ENCODE assay signal across 12 cellular contexts in genomic region chr6:149761438-149761837, GRCh38. TPM values are rescaled to one million over a fixed set of nuclear protein-coding genes. Genes with fewer than 3 reads are reported as not detected.
DNase-seq lines count a peak whose midpoint lies in the region; ATAC-seq, FAIRE-seq and TF ChIP-seq lines count a peak whose summit lies in the region.
"Had no signal": no experiment of that assay in that cellular context is flagged by ENCODE, and none has a peak within 500 bp of the region (broad histone marks: within the 10 kb centered on the region; RNA-seq: fewer than 3 reads in every experiment).

No MANE protein-coding gene starts in this region.

- H3K9ac ChIP-seq in HepG2 (ENCODE audit: insufficient read depth, low read depth, low read length): no peak overlapping the region
- H3K9ac ChIP-seq: neural progenitor cell had no signal

- in situ Hi-C loops in HepG2 (cut with HindIII; ENCODE audit: extremely low pct_ligation_motif_present, low pct_unique_long_range_greater_than_20kb): no loop called here

- H3K4me1 ChIP-seq in HepG2 (ENCODE audit: insufficient read depth, low read length): no peaks in the 10 kb centered on the region
- H3K4me1 ChIP-seq: gastrocnemius medialis, neural progenitor cell had no signal

- TF ChIP-seq RAD21 in HepG2 (CRISPR knock-in tag; IDR thresholded peaks at IDR 0.05): no peak

- no peak for TF ChIP-seq CTCF in HepG2 (CRISPR knock-in tag; IDR thresholded peaks at IDR 0.05)

- no peak for TF ChIP-seq POLR2A in HepG2 (IDR thresholded peaks at IDR 0.05; ENCODE audit: insufficient read depth in 1 of 2, low read depth in 2 of 2, low read length in 2 of 2)

- ATAC-seq in GM18498 (IDR thresholded peaks at IDR 0.05; ENCODE audit: unreplicated experiment) (peak; percentile 94), GM21447 (IDR thresholded peaks at IDR 0.05; ENCODE audit: unreplicated experiment) (peak; percentile 97), HG03139 (IDR thresholded peaks at IDR 0.05; ENCODE audit: unreplicated experiment) (peak; percentile 97), Right ventricle myocardium inferior (no peak), HepG2 (no peak)
- ATAC-seq: activated CD4-positive, CD25-positive, alpha-beta regulatory T cell treated with anti-CD3 and anti-CD28 coated beads, Interleukin-2, amount 50 U/mL, for 24 hours; gastrocnemius medialis had no signal

- CTCF ChIA-PET in HepG2 (lab: Yijun Ruan, JAX; ENCODE audit: low intra/inter-chr PET ratio, low total read pairs): no interaction called here

- POLR2A ChIA-PET in HepG2 (lab: Yijun Ruan, JAX): no interaction called here

- H3K4me2 ChIP-seq in HepG2 (ENCODE audit: low read depth, low read length): no peak overlapping the region
- H3K4me2 ChIP-seq: neural progenitor cell had no signal

- no peak for TF ChIP-seq EP300 in HepG2 (IDR thresholded peaks at IDR 0.05; ENCODE audit: low read depth in 2 of 2, low read length in 2 of 2)
- TF ChIP-seq EP300 in HepG2 (CRISPR knock-in tag; IDR thresholded peaks at IDR 0.05; ENCODE audit: borderline replicate concordance): no peak

- intact Hi-C loops in Right ventricle myocardium inferior (cut with DNase I): no loop called here
- intact Hi-C loops in HepG2 (cut with micrococcal nuclease; ENCODE audit: unreplicated experiment): no loop called here

- no peak overlapping the region for H2AFZ ChIP-seq in HepG2 (ENCODE audit: low read length)
- H2AFZ ChIP-seq: neural progenitor cell had no signal

- no peaks in the 10 kb centered on the region for H3K27me3 ChIP-seq in HepG2 (ENCODE audit: control insufficient read depth in 1 of 2, insufficient read depth in 2 of 2, low read length in 2 of 2)
- H3K27me3 ChIP-seq: gastrocnemius medialis, neural progenitor cell had no signal

- no TSS peak for BruUV-seq in HepG2 (replicated peaks; lab: Mats Ljungman, UMichigan)

- DNase-seq in SIG-M5 treated with dmso at 0.1 percent for 504 hours (lab: John Stamatoyannopoulos, UW; ENCODE audit: unreplicated experiment) (peak; percentile 78), COLO829 (ENCODE audit: low spot score) (no peak), Right ventricle myocardium inferior (ENCODE audit: missing footprints) (no peak), NCI-H2171 (lab: John Stamatoyannopoulos, UW) (no peak), HepG2 (ENCODE audit: low spot score) (no peak)
- DNase-seq: gastrocnemius medialis, NCI-H526 had no signal

- WGBS in HepG2 (ENCODE audit: low lambda C conversion rate): 98% methylated on average over 1 of the region's 1 CpG

- H3K27ac ChIP-seq in HepG2 (ENCODE audit: extremely low read length, insufficient read depth, low read length): no peak overlapping the region
- H3K27ac ChIP-seq: gastrocnemius medialis, neural progenitor cell had no signal

- 0 out of 2 replicates have a peak, but pooled peaks cover 5% of the 10 kb centered on the region for H3K9me3 ChIP-seq in HepG2 (ENCODE audit: low read length)
- H3K9me3 ChIP-seq: gastrocnemius medialis had no signal

- H3K4me3 ChIP-seq in HepG2 (replicated peaks in 1 of 3; ENCODE audit: insufficient read depth in 1 of 3, low read depth in 2 of 3, low read length in 3 of 3): no peak overlapping the region
- H3K4me3 ChIP-seq: gastrocnemius medialis, neural progenitor cell had no signal

- FAIRE-seq in HepG2 (lab: Jason Lieb, UNC): no peak

- H3K79me2 ChIP-seq in HepG2 (ENCODE audit: insufficient read depth, low read length): peaks cover 65% of the 10 kb centered on the region

- peaks cover 5 to 30% of the 10 kb centered on the region in 2 experiments for H3K36me3 ChIP-seq in HepG2 (replicated peaks in 1 of 2; ENCODE audit: control insufficient read depth in 1 of 2, insufficient read depth in 2 of 2, low read length in 2 of 2)

- H4K20me1 ChIP-seq in HepG2 (ENCODE audit: insufficient read depth, low read length): no peaks in the 10 kb centered on the region; the same call in 1 of the 2 replicates

TF ChIP-seq in HepG2, 621 proteins besides CTCF, POLR2A, EP300 and RAD21 (continues in another document):
- no peak for TF ChIP-seq ZNF235 (CRISPR knock-in tag; IDR thresholded peaks at IDR 0.05; ENCODE audit: borderline replicate concordance)
- TF ChIP-seq THAP11 (CRISPR knock-in tag; IDR thresholded peaks at IDR 0.05): no peak

RNA-seq across cellular contexts. Expression of gene PCMT1, which starts 11.9 kb away (rescaled TPM):
- total RNA-seq in Right ventricle myocardium inferior (173 TPM), HepG2 (2016; rRNA removed; fragmentation: Illumina TruSeq; extraction: Trizol) (134 and 169 TPM in 2 replicates)
- 60.5 and 63.6 TPM in 2 replicates for total RNA-seq in HepG2 (2016; cell fraction: cytosol; rRNA removed; fragmentation: Illumina TruSeq; extraction: Trizol; ENCODE audit: low read depth)
- total RNA-seq in HepG2 (2016; cell fraction: insoluble cytoplasmic fraction; rRNA removed; fragmentation: Illumina TruSeq; extraction: Trizol): 127 and 165 TPM in 2 replicates
- 55.2 and 56.6 TPM in 2 replicates for total RNA-seq in HepG2 (2016; cell fraction: membrane; rRNA removed; fragmentation: Illumina TruSeq; extraction: Trizol)
- 108 and 132 TPM in 2 replicates for total RNA-seq in HepG2 (2016; cell fraction: nucleus; rRNA removed; fragmentation: Illumina TruSeq; extraction: Trizol)
- 95.6 and 112 TPM in 2 replicates for polyA plus RNA-seq in HepG2 (2011; rRNA removed)
- polyA plus RNA-seq in HepG2 (2011; cell fraction: cytosol; rRNA removed): 126 and 132 TPM in 2 replicates
- polyA plus RNA-seq in HepG2 (2011; cell fraction: nucleus; rRNA removed): 35.3 and 41.3 TPM in 2 replicates
- 79.1 and 111 TPM in 2 replicates for polyA plus RNA-seq in HepG2 (2012)
- polyA plus RNA-seq in HepG2 (2016; cell fraction: cytosol; fragmentation: Illumina TruSeq; extraction: Trizol; ENCODE audit: low read depth): 32.9 and 34.1 TPM in 2 replicates
- 127 and 131 TPM in 2 replicates for polyA plus RNA-seq in HepG2 (2016; cell fraction: insoluble cytoplasmic fraction; fragmentation: Illumina TruSeq; extraction: Trizol; ENCODE audit: low read depth)
- polyA plus RNA-seq in HepG2 (2016; cell fraction: membrane; fragmentation: Illumina TruSeq; extraction: Trizol; ENCODE audit: low read depth): 34.7 and 37.2 TPM in 2 replicates
- 205 and 218 TPM in 2 replicates for polyA plus RNA-seq in HepG2 (2016; cell fraction: nucleus; fragmentation: Illumina TruSeq; extraction: Trizol; ENCODE audit: insufficient read depth, low read depth)
- polyA minus RNA-seq in HepG2 (2011; rRNA and poly(A)+ RNA removed; ENCODE audit: low replicate concordance): 35.2 and 45.1 TPM in 2 replicates
- polyA minus RNA-seq in HepG2 (2011; cell fraction: cytosol; rRNA and poly(A)+ RNA removed): 59.3 and 61.4 TPM in 2 replicates
- 36.8 and 40.4 TPM in 2 replicates for polyA minus RNA-seq in HepG2 (2011; cell fraction: nucleus; rRNA and poly(A)+ RNA removed)

RNA-seq across cellular contexts. Expression of gene NUP43, which starts 15.1 kb away (rescaled TPM):
- total RNA-seq in Right ventricle myocardium inferior (28.1 TPM), HepG2 (2016; rRNA removed; fragmentation: Illumina TruSeq; extraction: Trizol) (85.1 and 148 TPM in 2 replicates)
- 12.9 and 14.6 TPM in 2 replicates for total RNA-seq in HepG2 (2016; cell fraction: cytosol; rRNA removed; fragmentation: Illumina TruSeq; extraction: Trizol; ENCODE audit: low read depth)
- total RNA-seq in HepG2 (2016; cell fraction: insoluble cytoplasmic fraction; rRNA removed; fragmentation: Illumina TruSeq; extraction: Trizol): 88.2 and 150 TPM in 2 replicates
- 37.4 and 44.8 TPM in 2 replicates for total RNA-seq in HepG2 (2016; cell fraction: membrane; rRNA removed; fragmentation: Illumina TruSeq; extraction: Trizol)
- total RNA-seq in HepG2 (2016; cell fraction: nucleus; rRNA removed; fragmentation: Illumina TruSeq; extraction: Trizol): 50.3 and 56.3 TPM in 2 replicates
- polyA plus RNA-seq in HepG2 (2011; rRNA removed): 33.0 and 38.9 TPM in 2 replicates
- 16.9 and 17.1 TPM in 2 replicates for polyA plus RNA-seq in HepG2 (2011; cell fraction: cytosol; rRNA removed)
- polyA plus RNA-seq in HepG2 (2011; cell fraction: nucleus; rRNA removed): 20.9 and 25.1 TPM in 2 replicates
- polyA plus RNA-seq in HepG2 (2012): 20.9 and 26.3 TPM in 2 replicates
- polyA plus RNA-seq in HepG2 (2016; cell fraction: cytosol; fragmentation: Illumina TruSeq; extraction: Trizol; ENCODE audit: low read depth): 4.1 and 4.3 TPM in 2 replicates
- polyA plus RNA-seq in HepG2 (2016; cell fraction: insoluble cytoplasmic fraction; fragmentation: Illumina TruSeq; extraction: Trizol; ENCODE audit: low read depth): 65.8 and 72.7 TPM in 2 replicates
- polyA plus RNA-seq in HepG2 (2016; cell fraction: membrane; fragmentation: Illumina TruSeq; extraction: Trizol; ENCODE audit: low read depth): 14.1 and 16.4 TPM in 2 replicates
- 49.9 and 50.1 TPM in 2 replicates for polyA plus RNA-seq in HepG2 (2016; cell fraction: nucleus; fragmentation: Illumina TruSeq; extraction: Trizol; ENCODE audit: insufficient read depth, low read depth)
- polyA minus RNA-seq in HepG2 (2011; rRNA and poly(A)+ RNA removed; ENCODE audit: low replicate concordance): 92.6 and 112 TPM in 2 replicates
- polyA minus RNA-seq in HepG2 (2011; cell fraction: cytosol; rRNA and poly(A)+ RNA removed): 55.7 and 62.7 TPM in 2 replicates
- 44.9 and 55.3 TPM in 2 replicates for polyA minus RNA-seq in HepG2 (2011; cell fraction: nucleus; rRNA and poly(A)+ RNA removed)

RNA-seq across cellular contexts. Expression of gene LATS1, which starts 43.5 kb away (rescaled TPM):
- 10.3 TPM for total RNA-seq in Right ventricle myocardium inferior
- total RNA-seq in HepG2 (2016; rRNA removed; fragmentation: Illumina TruSeq; extraction: Trizol): 12.6 and 16.4 TPM in 2 replicates
- total RNA-seq in HepG2 (2016; cell fraction: cytosol; rRNA removed; fragmentation: Illumina TruSeq; extraction: Trizol; ENCODE audit: low read depth): 8.1 and 10.9 TPM in 2 replicates
- total RNA-seq in HepG2 (2016; cell fraction: insoluble cytoplasmic fraction; rRNA removed; fragmentation: Illumina TruSeq; extraction: Trizol): 12.6 and 15.5 TPM in 2 replicates
- 11.0 and 12.1 TPM in 2 replicates for total RNA-seq in HepG2 (2016; cell fraction: membrane; rRNA removed; fragmentation: Illumina TruSeq; extraction: Trizol)
- 16.5 and 18.6 TPM in 2 replicates for total RNA-seq in HepG2 (2016; cell fraction: nucleus; rRNA removed; fragmentation: Illumina TruSeq; extraction: Trizol)
- 9.9 TPM in 2 replicates for polyA plus RNA-seq in HepG2 (2011; rRNA removed)
- polyA plus RNA-seq in HepG2 (2011; cell fraction: cytosol; rRNA removed): 6.1 and 8.1 TPM in 2 replicates
- polyA plus RNA-seq in HepG2 (2011; cell fraction: nucleus; rRNA removed): 11.4 and 11.9 TPM in 2 replicates
- polyA plus RNA-seq in HepG2 (2012): 11.4 and 11.7 TPM in 2 replicates
- polyA plus RNA-seq in HepG2 (2016; cell fraction: cytosol; fragmentation: Illumina TruSeq; extraction: Trizol; ENCODE audit: low read depth): 0.65 and 0.83 TPM in 2 replicates
- polyA plus RNA-seq in HepG2 (2016; cell fraction: insoluble cytoplasmic fraction; fragmentation: Illumina TruSeq; extraction: Trizol; ENCODE audit: low read depth): 11.7 and 12.4 TPM in 2 replicates
- 2.1 and 2.4 TPM in 2 replicates for polyA plus RNA-seq in HepG2 (2016; cell fraction: membrane; fragmentation: Illumina TruSeq; extraction: Trizol; ENCODE audit: low read depth)
- 19.1 and 22.3 TPM in 2 replicates for polyA plus RNA-seq in HepG2 (2016; cell fraction: nucleus; fragmentation: Illumina TruSeq; extraction: Trizol; ENCODE audit: insufficient read depth, low read depth)
- polyA minus RNA-seq in HepG2 (2011; rRNA and poly(A)+ RNA removed; ENCODE audit: low replicate concordance): 15.2 and 18.5 TPM in 2 replicates
- 17.5 and 19.1 TPM in 2 replicates for polyA minus RNA-seq in HepG2 (2011; cell fraction: cytosol; rRNA and poly(A)+ RNA removed)
- polyA minus RNA-seq in HepG2 (2011; cell fraction: nucleus; rRNA and poly(A)+ RNA removed): 46.6 and 53.5 TPM in 2 replicates

Comparison
In these comparisons a context has a peak if more than half of its experiments do, and no peak if none do; other contexts are left out.
1. ATAC-seq: peak in GM18498 (single experiment), GM21447 (single experiment) and HG03139 (single experiment); none in Right ventricle myocardium inferior (single experiment) and HepG2 (single experiment).